Comparison of ENCODE assay signal across 8 cellular contexts in genomic region chr6:166286831-166287271, GRCh38. TPM values are rescaled to one million over a fixed set of nuclear protein-coding genes. Genes with fewer than 3 reads are reported as not detected.
DNase-seq lines count a peak whose midpoint lies in the region; ATAC-seq and TF ChIP-seq lines count a peak whose summit lies in the region.

No MANE protein-coding gene starts in this region.

- TF ChIP-seq CTCF in GM13976 (IDR thresholded peaks at IDR 0.05; ENCODE audit: borderline replicate concordance, control extremely low read depth, extremely low read depth, insufficient read depth, missing control alignments) = no peak
- TF ChIP-seq CTCF in epithelial cell of proximal tubule (conservative IDR thresholded peaks at IDR 0.05; ENCODE audit: low read depth, low read length) = no peak

- in situ Hi-C loops in GM13976 (cut with MboI; ENCODE audit: low sequenced_read_pairs, unreplicated experiment) = no loop called here

- peak; percentile 96 for ATAC-seq in GM21423 (IDR thresholded peaks at IDR 0.05; ENCODE audit: unreplicated experiment)
- ATAC-seq in HG03469 (IDR thresholded peaks at IDR 0.05; ENCODE audit: unreplicated experiment) = peak; percentile 94
- no peak for ATAC-seq in sciatic nerve

- intact Hi-C loops in sciatic nerve (cut with DNase I) = no loop called here

- DNase-seq in GM13976 (ENCODE audit: low spot score) (peak; percentile 51), epithelial cell of proximal tubule (ENCODE audit: low read depth) (peak; percentile 6), sciatic nerve (ENCODE audit: low spot score) (no peak), 8988T (no peak), NCI-H526 treated with DMSO at 0.1 percent for 48 hours (lab: John Stamatoyannopoulos, UW) (no peak)
- no peak for DNase-seq in stimulated activated CD4-positive, alpha-beta T cell treated with anti-CD3 and anti-CD28 coated beads, Interleukin-2, amount 100 ng/mL, for 48 hours

- no peak overlapping the region for H3K4me3 ChIP-seq in epithelial cell of proximal tubule (ENCODE audit: low read depth, low read length)

RNA-seq across cellular contexts. Expression of gene PRR18, which starts 21.3 kb away (rescaled TPM):
- total RNA-seq in epithelial cell of proximal tubule (0.94 TPM in 1 of 2 replicates, not detected in the other), sciatic nerve (not detected)

RNA-seq across cellular contexts. Expression of gene SFT2D1, which starts 55.5 kb away (rescaled TPM):
- total RNA-seq in epithelial cell of proximal tubule (62.4 and 105 TPM in 2 replicates), sciatic nerve (46.1 TPM)

Comparison
In these comparisons a context has a peak if more than half of its experiments do, and no peak if none do; other contexts are left out.
1. DNase-seq: peak in GM13976 (single experiment) and epithelial cell of proximal tubule (single experiment); none in sciatic nerve (single experiment), 8988T (single experiment), stimulated activated CD4-positive, alpha-beta T cell treated with anti-CD3 and anti-CD28 coated beads, Interleukin-2, amount 100 ng/mL, for 48 hours (0 of 2) and NCI-H526 treated with DMSO at 0.1 percent for 48 hours (single experiment).